In genomic region chr2:21999522-21999921, GRCh38 we compare ENCODE assay signal across 8 cellular contexts.
"Had no signal": no experiment of that assay in that cellular context is flagged by ENCODE, and none has a peak within 500 bp of the region (broad histone marks: within the 10 kb centered on the region; RNA-seq: fewer than 3 reads in every experiment).

No MANE protein-coding gene starts in this region.

- FAIRE-seq: G401.6, GM12878, GM12891, GM12892, GM18507, GM19239 had no signal

- ATAC-seq: GM12878 had no signal

- DNase-seq: GDM1, GF-D8 had no signal

- H3K4me3 ChIP-seq: GM12878 had no signal
